11 cellular contexts compared by ENCODE assay signal in the genomic region with DNA sequence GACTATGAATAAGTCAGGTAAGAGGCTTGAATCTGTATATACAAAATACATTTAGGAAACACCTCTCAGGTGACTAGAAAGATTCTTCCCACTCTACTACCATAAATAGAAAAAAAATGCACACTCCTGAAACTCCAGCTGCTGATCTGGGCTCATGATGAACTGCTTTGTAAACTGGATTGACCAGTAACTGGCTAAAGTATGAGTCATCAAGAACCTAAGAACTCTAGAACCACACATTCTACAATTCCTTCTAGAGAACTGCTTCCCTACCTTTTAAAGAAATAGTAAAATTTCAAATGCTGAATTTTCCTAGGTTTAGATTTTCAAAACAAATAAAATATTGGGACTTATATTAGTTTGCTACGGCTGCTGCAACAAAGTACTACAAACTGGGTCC. TPM values are rescaled to one million over a fixed set of nuclear protein-coding genes. Genes with fewer than 3 reads are reported as not detected.
DNase-seq lines count a peak whose midpoint lies in the region; ATAC-seq and TF ChIP-seq lines count a peak whose summit lies in the region.
"Had no signal": no experiment of that assay in that cellular context is flagged by ENCODE, and none has a peak within 500 bp of the region (broad histone marks: within the 10 kb centered on the region; RNA-seq: fewer than 3 reads in every experiment).

No MANE protein-coding gene starts in this region.

- BruUV-seq in PC-3 (replicated peaks; lab: Mats Ljungman, UMichigan), result no TSS peak

- no peak for TF ChIP-seq CTCF in PC-3 (conservative IDR thresholded peaks at IDR 0.05; ENCODE audit: low read depth, low read length)
- TF ChIP-seq CTCF in glutamatergic neuron (IDR thresholded peaks at IDR 0.05; ENCODE audit: partially characterized antibody, unreplicated experiment), result no peak

- no peak overlapping the region for H2AFZ ChIP-seq in PC-3 (ENCODE audit: low read length)

- ATAC-seq in activated T-cell treated with anti-CD3 and anti-CD28 coated beads, Interleukin-2, amount 50 U/mL, for 72 hours (replicated peaks in 1 of 2), result peak; percentile 67 to 77
- peak; percentile 83 for ATAC-seq in PC-3
- peak; percentile 66 for ATAC-seq in stimulated activated naive CD8-positive, alpha-beta T cell treated with anti-CD3 and anti-CD28 coated beads, Interleukin-15, amount 100 ng/mL, for 72 hours

- peak overlapping the region; percentile 6 for H3K27ac Mint-ChIP-seq in activated T-cell treated with anti-CD3 and anti-CD28 coated beads, Interleukin-2, amount 50 U/mL, for 72 hours
- no peak overlapping the region for H3K27ac Mint-ChIP-seq in stimulated activated naive CD8-positive, alpha-beta T cell treated with anti-CD3 and anti-CD28 coated beads, Interleukin-15, amount 100 ng/mL, for 72 hours
- no peak overlapping the region for H3K27ac Mint-ChIP-seq in glutamatergic neuron (ENCODE audit: unreplicated experiment)

- no peaks in the 10 kb centered on the region for H4K20me1 ChIP-seq in PC-3 (ENCODE audit: low read length)

- no peak overlapping the region for H3K4me3 ChIP-seq in PC-3 (ENCODE audit: low read length)

- intact Hi-C loops in PC-3 (cut with micrococcal nuclease), result no loop called here

- peaks cover 7% of the 10 kb centered on the region; the same call in 1 of the 2 replicates for H3K4me1 ChIP-seq in PC-3 (ENCODE audit: insufficient read depth, low read length)

- no peaks in the 10 kb centered on the region for H3K27me3 ChIP-seq in PC-3 (ENCODE audit: low read length)

- peak overlapping the region; percentile 33; the same call in 1 of the 2 replicates for H3K4me2 ChIP-seq in PC-3 (ENCODE audit: low read length)

- H3K36me3 ChIP-seq in PC-3 (ENCODE audit: low read depth, low read length), result no peaks in the 10 kb centered on the region

- POLR2A ChIA-PET in PC-3 (lab: Charles Lee; ENCODE audit: unreplicated experiment), result no interaction called here

- H3K27ac ChIP-seq in PC-3 (ENCODE audit: low read length), result no peak overlapping the region

- DNase-seq in activated T-cell treated with anti-CD3 and anti-CD28 coated beads, Interleukin-2, amount 50 U/mL, for 72 hours, result no peak
- no peak for DNase-seq in activated T-cell treated with anti-CD3 and anti-CD28 coated beads, Interleukin-2, amount 50 U/mL, for 48 hours
- DNase-seq in PC-3, result peak; percentile 74
- peak; percentile 18 for DNase-seq in fibroblast of peridontal ligament (ENCODE audit: extremely low read depth)
- no peak for DNase-seq in stimulated activated naive CD8-positive, alpha-beta T cell treated with anti-CD3 and anti-CD28 coated beads, Interleukin-15, amount 100 ng/mL, for 72 hours
- DNase-seq in iPS-NIHi7 (ENCODE audit: extremely low spot score), result no peak
- DNase-seq in amniotic stem cell (lab: John Stamatoyannopoulos, UW), result no peak
- DNase-seq in glutamatergic neuron, result no peak
- DNase-seq: activated CD4-positive, alpha-beta T cell treated with anti-CD3 and anti-CD28 coated beads for 4 hours; kidney; NCI-H510A treated with DMSO at 0.1 percent for 48 hours had no signal

- H3F3A ChIP-seq in PC-3 (ENCODE audit: low read length, unreplicated experiment), result no peaks in the 10 kb centered on the region

- peaks cover 2 to 12% of the 10 kb centered on the region in 2 donors for H3K36me3 Mint-ChIP-seq in activated T-cell treated with anti-CD3 and anti-CD28 coated beads, Interleukin-2, amount 50 U/mL, for 72 hours (ENCODE audit: insufficient read depth in 2 of 2)
- no peaks in the 10 kb centered on the region for H3K36me3 Mint-ChIP-seq in glutamatergic neuron (ENCODE audit: unreplicated experiment)

- no peaks in the 10 kb centered on the region for H3K9me3 ChIP-seq in PC-3 (ENCODE audit: low read length)

- peak overlapping the region in 1 of 2 donors; percentile 35 for H3K4me3 Mint-ChIP-seq in activated T-cell treated with anti-CD3 and anti-CD28 coated beads, Interleukin-2, amount 50 U/mL, for 72 hours
- peak overlapping the region; percentile 30 to 54 for H3K4me3 Mint-ChIP-seq in stimulated activated naive CD8-positive, alpha-beta T cell treated with anti-CD3 and anti-CD28 coated beads, Interleukin-15, amount 100 ng/mL, for 72 hours
- no peak overlapping the region for H3K4me3 Mint-ChIP-seq in glutamatergic neuron (ENCODE audit: unreplicated experiment)

- H3K27me3 Mint-ChIP-seq in activated T-cell treated with anti-CD3 and anti-CD28 coated beads, Interleukin-2, amount 50 U/mL, for 72 hours (ENCODE audit: low read depth), result no peaks in the 10 kb centered on the region
- H3K27me3 Mint-ChIP-seq in stimulated activated naive CD8-positive, alpha-beta T cell treated with anti-CD3 and anti-CD28 coated beads, Interleukin-15, amount 100 ng/mL, for 72 hours, result no peaks in the 10 kb centered on the region
- no peaks in the 10 kb centered on the region for H3K27me3 Mint-ChIP-seq in glutamatergic neuron (ENCODE audit: unreplicated experiment)

- no peak overlapping the region for H3K9ac ChIP-seq in PC-3 (ENCODE audit: low read length)

- H3K4me1 Mint-ChIP-seq in activated T-cell treated with anti-CD3 and anti-CD28 coated beads, Interleukin-2, amount 50 U/mL, for 72 hours (ENCODE audit: low read depth), result peaks cover 85% of the 10 kb centered on the region
- H3K4me1 Mint-ChIP-seq in stimulated activated naive CD8-positive, alpha-beta T cell treated with anti-CD3 and anti-CD28 coated beads, Interleukin-15, amount 100 ng/mL, for 72 hours, result peaks cover 71% of the 10 kb centered on the region
- H3K4me1 Mint-ChIP-seq in glutamatergic neuron (ENCODE audit: low read depth, unreplicated experiment), result no peaks in the 10 kb centered on the region

- CTCF ChIA-PET in PC-3 (lab: Charles Lee), result no interaction called here

- peaks cover 40% of the 10 kb centered on the region for H3K79me2 ChIP-seq in PC-3 (ENCODE audit: low read length)

- no peaks in the 10 kb centered on the region for H3K9me3 Mint-ChIP-seq in activated T-cell treated with anti-CD3 and anti-CD28 coated beads, Interleukin-2, amount 50 U/mL, for 72 hours
- no peaks in the 10 kb centered on the region for H3K9me3 Mint-ChIP-seq in stimulated activated naive CD8-positive, alpha-beta T cell treated with anti-CD3 and anti-CD28 coated beads, Interleukin-15, amount 100 ng/mL, for 72 hours
- H3K9me3 Mint-ChIP-seq in glutamatergic neuron (ENCODE audit: unreplicated experiment), result no peaks in the 10 kb centered on the region

- no peaks in the 10 kb centered on the region for H3K9me2 ChIP-seq in PC-3 (replicated peaks; ENCODE audit: low read length)

RNA-seq across cellular contexts. Expression of a gene that starts 55.2 kb away (rescaled TPM):
- total RNA-seq in activated T-cell treated with anti-CD3 and anti-CD28 coated beads, Interleukin-2, amount 50 U/mL, for 72 hours, result 100 to 1,000 TPM; 106 to 117 TPM
- total RNA-seq in PC-3 (2014; rRNA removed) (15.3 and 17.7 TPM in 2 replicates), glutamatergic neuron (ENCODE audit: unreplicated experiment) (9.8 TPM)

Comparison
In these comparisons a context has a peak if more than half of its experiments do, and no peak if none do; other contexts are left out.
1. DNase-seq: peak in PC-3 (single experiment) and fibroblast of peridontal ligament (single experiment); none in activated T-cell treated with anti-CD3 and anti-CD28 coated beads, Interleukin-2, amount 50 U/mL, for 72 hours (0 of 2), activated T-cell treated with anti-CD3 and anti-CD28 coated beads, Interleukin-2, amount 50 U/mL, for 48 hours (0 of 2), stimulated activated naive CD8-positive, alpha-beta T cell treated with anti-CD3 and anti-CD28 coated beads, Interleukin-15, amount 100 ng/mL, for 72 hours (0 of 2), iPS-NIHi7 (single experiment), amniotic stem cell (single experiment) and glutamatergic neuron (single experiment).
2. Peak in every context shown above with its lines, with median percentiles within 50 percentile points of each other: ATAC-seq.